In genomic region chr1:79663916-79664315, GRCh38 we compare ENCODE assay signal across 31 cellular contexts.
DNase-seq lines count a peak whose midpoint lies in the region; ATAC-seq, FAIRE-seq and TF ChIP-seq lines count a peak whose summit lies in the region.
"Had no signal": no experiment of that assay in that cellular context is flagged by ENCODE, and none has a peak within 500 bp of the region (broad histone marks: within the 10 kb centered on the region; RNA-seq: fewer than 3 reads in every experiment).

No MANE protein-coding gene starts in this region.

- CTCF ChIA-PET in H1 (lab: Charles Lee; ENCODE audit: partially characterized antibody): no interaction called here

- in situ Hi-C loops in GM13976 (cut with MboI; ENCODE audit: low sequenced_read_pairs, unreplicated experiment): no loop called here

- no peaks in the 10 kb centered on the region for H3K23me2 ChIP-seq in H1 (ENCODE audit: low read depth, low read length)

- H2BK5ac ChIP-seq in H1 (ENCODE audit: low read depth, low read length): no peak overlapping the region

- peak; percentile 19 for FAIRE-seq in H1 (lab: Jason Lieb, UNC)
- FAIRE-seq: GM12878, keratinocyte had no signal

- TF ChIP-seq CTCF in H1 (IDR thresholded peaks at IDR 0.05; ENCODE audit: control extremely low read depth in 1 of 3, insufficient read depth in 1 of 3, low read depth in 1 of 3, low read length in 3 of 3) (no peak), neural crest cell (conservative IDR thresholded peaks at IDR 0.05) (no peak), nephron progenitor cell (IDR thresholded peaks at IDR 0.05) (no peak), GM13976 (IDR thresholded peaks at IDR 0.05; ENCODE audit: borderline replicate concordance, control extremely low read depth, extremely low read depth, insufficient read depth, missing control alignments) (no peak)

- no peak overlapping the region for H3K4me2 ChIP-seq in H1 (ENCODE audit: insufficient read depth in 1 of 2, low read depth in 2 of 2, low read length in 2 of 2)
- H3K4me2 ChIP-seq: KMS-11, PC-9 had no signal

- POLR2A ChIA-PET in H1 (lab: Charles Lee; ENCODE audit: partially characterized antibody): no interaction called here

- no peaks in the 10 kb centered on the region for H4K20me1 ChIP-seq in H1 (replicated peaks in 1 of 2; ENCODE audit: control insufficient read depth in 1 of 2, insufficient read depth in 2 of 2, low read length in 2 of 2)

- H3K4ac ChIP-seq in H1 (replicated peaks; ENCODE audit: insufficient read length, low read depth, low read length): no peak overlapping the region

- no peak overlapping the region for H3K27ac ChIP-seq in H1 (ENCODE audit: low read depth, low read length)
- H3K27ac ChIP-seq: breast epithelium, KMS-11, PC-9, SK-N-MC, upper lobe of left lung had no signal

- no peak for TF ChIP-seq EP300 in H1 (IDR thresholded peaks at IDR 0.05; ENCODE audit: borderline replicate concordance in 1 of 2, low read depth in 2 of 2, low read length in 2 of 2)

- H3K4me3 Mint-ChIP-seq in neural crest cell (no peak overlapping the region), nephron progenitor cell (no peak overlapping the region)
- H3K4me3 Mint-ChIP-seq: activated CD4-positive, alpha-beta memory T cell treated with anti-CD3 and anti-CD28 coated beads, Interleukin-2, amount 10 ng/mL, durations not matched to agents 7 days and 5 days; CD8-positive, alpha-beta memory T cell; naive thymus-derived CD4-positive, alpha-beta T cell; stimulated activated naive B cell treated with anti-CD40 and anti-IgM and Interleukin-4, amounts not matched to agents 10 μg/mL and 1 μg/mL and 100 μg/mL, for 72 hours had no signal

- H2AK5ac ChIP-seq in H1 (ENCODE audit: low read depth, low read length): no peak overlapping the region

- H3K79me2 ChIP-seq in H1 (ENCODE audit: control insufficient read depth in 1 of 2, insufficient read depth in 2 of 2, low read length in 2 of 2): no peaks in the 10 kb centered on the region

- no peak overlapping the region for H2BK15ac ChIP-seq in H1 (ENCODE audit: low read length)

- H2BK120ac ChIP-seq in H1 (replicated peaks; ENCODE audit: low read depth, low read length): no peak overlapping the region

- no peak overlapping the region for H3K56ac ChIP-seq in H1 (replicated peaks; ENCODE audit: insufficient read length, low read depth, low read length)

- no peak overlapping the region for H4K8ac ChIP-seq in H1 (ENCODE audit: extremely low read depth, insufficient read depth, low read length)

- peak overlapping the region; percentile 78 for H3K27ac Mint-ChIP-seq in neural crest cell (ENCODE audit: unreplicated experiment)
- no peak overlapping the region for H3K27ac Mint-ChIP-seq in nephron progenitor cell
- H3K27ac Mint-ChIP-seq: activated CD4-positive, alpha-beta memory T cell treated with anti-CD3 and anti-CD28 coated beads, Interleukin-2, amount 10 ng/mL, durations not matched to agents 7 days and 5 days; CD8-positive, alpha-beta memory T cell; naive thymus-derived CD4-positive, alpha-beta T cell; stimulated activated naive B cell treated with anti-CD40 and anti-IgM and Interleukin-4, amounts not matched to agents 10 μg/mL and 1 μg/mL and 100 μg/mL, for 72 hours had no signal

- 72% methylated on average over 2 of the region's 2 CpGs; no CpG with 5 or more reads in 1 of the 2 experiments for WGBS in H1 (ENCODE audit: extremely low coverage in 1 of 2, insufficient coverage in 1 of 2, insufficient read length in 1 of 2, insufficient replicate concordance in 2 of 2, low coverage in 1 of 2, low lambda C conversion rate in 2 of 2, missing lambda C conversion rate in 1 of 2), 2 experiments

- H4K91ac ChIP-seq in H1 (replicated peaks; ENCODE audit: insufficient read length, low read length): no peak overlapping the region

- H3K27me3 ChIP-seq in H7 (ENCODE audit: control insufficient read depth, insufficient read depth, low read length) (no peaks in the 10 kb centered on the region), adipocyte (replicated peaks; ENCODE audit: control insufficient read depth, insufficient read depth, low read length) (no peaks in the 10 kb centered on the region), H1 (replicated peaks in 1 of 4; ENCODE audit: control insufficient read depth in 3 of 4, extremely low read depth in 1 of 4, insufficient read depth in 3 of 4, low read length in 3 of 4) (no peaks in the 10 kb centered on the region)
- H3K27me3 ChIP-seq: breast epithelium, MG63, upper lobe of left lung had no signal

- H3K9me3 ChIP-seq in adipocyte (ENCODE audit: control insufficient read depth, low read length) (no peaks in the 10 kb centered on the region), H1 (ENCODE audit: insufficient read depth in 2 of 2, low read depth in 1 of 2, low read length in 1 of 2) (peaks cover 3 to 5% of the 10 kb centered on the region in 2 experiments)
- H3K9me3 ChIP-seq: breast epithelium, MG63, upper lobe of left lung had no signal

- H3K4me3 ChIP-seq in H7 (ENCODE audit: insufficient read depth, low read depth, low read length): no peak overlapping the region
- H3K4me3 ChIP-seq in adipocyte (ENCODE audit: low read length): no peak overlapping the region
- no peak overlapping the region for H3K4me3 ChIP-seq in H1 (ENCODE audit: extremely low read depth in 1 of 4, insufficient read depth in 2 of 4, low read depth in 3 of 4, low read length in 4 of 4)
- H3K4me3 ChIP-seq: breast epithelium, GM12878, MG63, PC-9, SK-N-MC, upper lobe of left lung had no signal

- TF ChIP-seq POLR2A in H1 (IDR thresholded peaks at IDR 0.05; ENCODE audit: control extremely low read depth in 1 of 2, low read depth in 2 of 2, low read length in 2 of 2): no peak

- no peak overlapping the region for H2AFZ ChIP-seq in H1 (ENCODE audit: low read length)
- H2AFZ ChIP-seq: PC-9 had no signal

- no peak overlapping the region for H2BK12ac ChIP-seq in H1 (ENCODE audit: low read depth, low read length)

- no peak for TF ChIP-seq RAD21 in H1 (IDR thresholded peaks at IDR 0.05 in 1 of 2, conservative IDR thresholded peaks at IDR 0.05 in 1 of 2; ENCODE audit: low read depth in 2 of 2, low read length in 2 of 2)

- H3K4me1 Mint-ChIP-seq in neural crest cell: peaks cover 16% of the 10 kb centered on the region
- H3K4me1 Mint-ChIP-seq in nephron progenitor cell: no peaks in the 10 kb centered on the region
- H3K4me1 Mint-ChIP-seq: activated CD4-positive, alpha-beta memory T cell treated with anti-CD3 and anti-CD28 coated beads, Interleukin-2, amount 10 ng/mL, durations not matched to agents 7 days and 5 days; CD8-positive, alpha-beta memory T cell; naive thymus-derived CD4-positive, alpha-beta T cell had no signal

- no peak overlapping the region for H3K18ac ChIP-seq in H1 (ENCODE audit: extremely low read depth, low read length)

- H3K9ac ChIP-seq in adipocyte (ENCODE audit: low read length) (no peak overlapping the region), H1 (replicated peaks in 1 of 4; ENCODE audit: extremely low read depth in 1 of 4, low read depth in 3 of 4, low read length in 3 of 4) (no peak overlapping the region)
- H3K9ac ChIP-seq: KMS-11 had no signal

- H3K14ac ChIP-seq in H1 (ENCODE audit: insufficient read length): no peak overlapping the region

- no peaks in the 10 kb centered on the region for H3K79me1 ChIP-seq in H1 (ENCODE audit: low read depth, low read length)

- no peak overlapping the region for H3K23ac ChIP-seq in H1 (ENCODE audit: insufficient read length)

- H3K9me3 Mint-ChIP-seq in neural crest cell (peaks cover 7% of the 10 kb centered on the region), nephron progenitor cell (no peaks in the 10 kb centered on the region)
- H3K9me3 Mint-ChIP-seq: activated CD4-positive, alpha-beta memory T cell treated with anti-CD3 and anti-CD28 coated beads, Interleukin-2, amount 10 ng/mL, durations not matched to agents 7 days and 5 days; stimulated activated naive B cell treated with anti-CD40 and anti-IgM and Interleukin-4, amounts not matched to agents 10 μg/mL and 1 μg/mL and 100 μg/mL, for 72 hours had no signal

- ATAC-seq in GM21528 (IDR thresholded peaks at IDR 0.05; ENCODE audit: low FRiP score, unreplicated experiment): no peak
- ATAC-seq in GM21360 (IDR thresholded peaks at IDR 0.05; ENCODE audit: unreplicated experiment): no peak
- ATAC-seq: activated CD4-positive, CD25-positive, alpha-beta regulatory T cell treated with anti-CD3 and anti-CD28 coated beads, Interleukin-2, amount 50 U/mL, for 24 hours; GM12878; naive thymus-derived CD4-positive, alpha-beta T cell; stimulated activated naive B cell treated with anti-CD40 and anti-IgM and Interleukin-4, amounts not matched to agents 10 μg/mL and 1 μg/mL and 100 μg/mL, for 72 hours had no signal

- no peak overlapping the region for H4K5ac ChIP-seq in H1 (ENCODE audit: insufficient read length, low read depth, low read length)

- H2BK20ac ChIP-seq in H1 (ENCODE audit: low read length): no peak overlapping the region

- H3K36me3 Mint-ChIP-seq in neural crest cell (ENCODE audit: low read depth): peaks cover 2% of the 10 kb centered on the region
- H3K36me3 Mint-ChIP-seq in nephron progenitor cell (ENCODE audit: low read depth): no peaks in the 10 kb centered on the region
- H3K36me3 Mint-ChIP-seq: naive thymus-derived CD4-positive, alpha-beta T cell; stimulated activated naive B cell treated with anti-CD40 and anti-IgM and Interleukin-4, amounts not matched to agents 10 μg/mL and 1 μg/mL and 100 μg/mL, for 72 hours had no signal

- no peaks in the 10 kb centered on the region for H3K4me1 ChIP-seq in adipocyte (ENCODE audit: control insufficient read depth, insufficient read depth, low read length)
- H3K4me1 ChIP-seq in H1 (replicated peaks in 1 of 4; ENCODE audit: control insufficient read depth in 3 of 4, insufficient read depth in 4 of 4, low read length in 3 of 4): no peaks in the 10 kb centered on the region
- H3K4me1 ChIP-seq: breast epithelium, upper lobe of left lung had no signal

- no peaks in the 10 kb centered on the region for H3K36me3 ChIP-seq in H7 (replicated peaks; ENCODE audit: control insufficient read depth, insufficient read depth, low read length)
- no peaks in the 10 kb centered on the region for H3K36me3 ChIP-seq in adipocyte (ENCODE audit: control insufficient read depth, insufficient read depth, low read length, severe bottlenecking)
- H3K36me3 ChIP-seq in H1 (ENCODE audit: control insufficient read depth in 2 of 4, insufficient read depth in 4 of 4, low read length in 3 of 4): no peaks in the 10 kb centered on the region; a peak in 1 of 8 replicates
- H3K36me3 ChIP-seq: breast epithelium, MG63, upper lobe of left lung had no signal

- peak; percentile 4 for DNase-seq in H7
- peak; percentile 72 for DNase-seq in adipocyte (ENCODE audit: low read depth)
- DNase-seq in H1 (ENCODE audit: low read depth in 1 of 2, low spot score in 2 of 2): no peak
- DNase-seq in neural crest cell (ENCODE audit: low read depth, low spot score): no peak
- no peak for DNase-seq in nephron progenitor cell
- no peak for DNase-seq in GM13976 (ENCODE audit: low spot score)
- DNase-seq: activated CD4-positive, alpha-beta memory T cell treated with anti-CD3 and anti-CD28 coated beads, Interleukin-2, amount 10 ng/mL, durations not matched to agents 7 days and 5 days; activated CD8-positive, alpha-beta memory T cell treated with anti-CD3 and anti-CD28 coated beads, Interleukin-2, amount 50 U/mL, for 4 hours; activated naive CD4-positive, alpha-beta T cell; CD8-positive, alpha-beta memory T cell; DMS 273 treated with DMSO at 0.1 percent for 48 hours; effector CD4-positive, alpha-beta T cell; EL; MG63; naive thymus-derived CD4-positive, alpha-beta T cell; NCI-H1105 treated with DMSO at 0.1 percent for 48 hours; NCI-H187 treated with DMSO at 0.1 percent for 48 hours; NCI-H2171 treated with DMSO at 0.1 percent for 48 hours; NCI-H510A treated with DMSO at 0.1 percent for 48 hours; NK-92 treated with Interleukin-12 subunit alpha and Interleukin-12 subunit beta, amount 100 ng/mL, for 24 hours; PC-9; stimulated activated naive B cell treated with anti-CD40 and anti-IgM and Interleukin-4, amounts not matched to agents 10 μg/mL and 1 μg/mL and 100 μg/mL, for 72 hours; upper lobe of left lung had no signal

- H3K27me3 Mint-ChIP-seq in neural crest cell (ENCODE audit: low read depth) (no peaks in the 10 kb centered on the region), nephron progenitor cell (ENCODE audit: low read depth, poor library complexity) (no peaks in the 10 kb centered on the region)
- H3K27me3 Mint-ChIP-seq: activated CD4-positive, alpha-beta memory T cell treated with anti-CD3 and anti-CD28 coated beads, Interleukin-2, amount 10 ng/mL, durations not matched to agents 7 days and 5 days; CD8-positive, alpha-beta memory T cell; naive thymus-derived CD4-positive, alpha-beta T cell; stimulated activated naive B cell treated with anti-CD40 and anti-IgM and Interleukin-4, amounts not matched to agents 10 μg/mL and 1 μg/mL and 100 μg/mL, for 72 hours had no signal

Comparison
In these comparisons a context has a peak if more than half of its experiments do, and no peak if none do; other contexts are left out.
1. DNase-seq: peak in H7 (single experiment) and adipocyte (single experiment); none in H1 (0 of 2), neural crest cell (single experiment), nephron progenitor cell (single experiment) and GM13976 (single experiment).